Comparison of ENCODE assay signal across 15 cellular contexts in the genomic region with DNA sequence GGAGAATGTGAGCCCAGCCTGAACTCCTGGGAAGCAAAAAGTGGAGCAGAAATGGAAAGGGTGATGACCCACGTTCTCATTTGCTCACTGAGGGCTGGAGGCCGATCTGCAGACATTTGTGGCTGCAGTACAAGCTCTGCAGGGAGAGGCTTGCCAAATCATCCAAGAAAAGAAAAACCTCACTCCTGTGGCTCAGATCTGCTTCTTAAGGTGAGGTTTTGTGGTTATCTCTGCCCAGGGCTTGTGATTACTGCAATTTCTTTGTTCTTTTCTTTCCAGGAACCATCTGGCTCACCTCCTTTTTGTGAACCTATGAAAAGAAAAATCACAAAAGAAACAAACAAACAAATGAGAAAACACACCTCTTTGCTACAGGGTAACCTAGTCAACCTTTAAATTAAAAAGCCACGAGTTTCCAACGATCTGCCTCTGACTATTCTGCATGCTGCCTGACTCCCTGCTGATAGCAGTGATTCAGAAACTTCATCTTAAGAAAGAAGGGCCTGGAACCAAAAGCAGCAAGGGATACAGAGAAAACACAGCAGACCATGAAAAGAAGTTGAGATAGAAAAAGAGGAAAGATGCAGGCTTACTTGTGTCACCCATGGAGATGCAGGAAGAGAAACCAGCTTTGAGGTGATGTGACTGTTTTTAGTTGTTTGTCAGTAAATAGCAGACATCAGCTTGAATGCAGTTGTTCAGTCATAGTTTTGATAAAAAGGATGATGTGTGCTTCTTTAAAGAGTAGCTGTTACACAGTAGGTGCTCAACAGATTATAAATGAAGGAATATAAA.
DNase-seq lines count a peak whose midpoint lies in the region; ATAC-seq and TF ChIP-seq lines count a peak whose summit lies in the region.
"Had no signal": no experiment of that assay in that cellular context is flagged by ENCODE, and none has a peak within 500 bp of the region (broad histone marks: within the 10 kb centered on the region; RNA-seq: fewer than 3 reads in every experiment).

No MANE protein-coding gene starts in this region.

- no peaks in the 10 kb centered on the region for H3K9me3 Mint-ChIP-seq in activated CD8-positive, alpha-beta memory T cell treated with anti-CD3 and anti-CD28 coated beads, Interleukin-2, amount 10 ng/mL, durations not matched to agents 7 days and 5 days (ENCODE audit: low read depth)
- H3K9me3 Mint-ChIP-seq in stimulated activated effector memory CD8-positive, alpha-beta T cell treated with anti-CD3 and anti-CD28 coated beads, Interleukin-12 subunit alpha, Interleukin-12 subunit beta, amount 100 ng/mL, for 72 hours: peaks cover 4% of the 10 kb centered on the region
- no peaks in the 10 kb centered on the region for H3K9me3 Mint-ChIP-seq in T-helper 2 cell treated with Interferon-gamma antibody and Interleukin-4, amounts not matched to agents 5 μg/mL and 100 μg/mL, for 36 hours
- H3K9me3 Mint-ChIP-seq: activated CD4-positive, alpha-beta memory T cell treated with anti-CD3 and anti-CD28 coated beads for 36 hours had no signal

- no peaks in the 10 kb centered on the region for H3K36me3 Mint-ChIP-seq in activated CD8-positive, alpha-beta memory T cell treated with anti-CD3 and anti-CD28 coated beads, Interleukin-2, amount 10 ng/mL, durations not matched to agents 7 days and 5 days
- H3K36me3 Mint-ChIP-seq in stimulated activated effector memory CD8-positive, alpha-beta T cell treated with anti-CD3 and anti-CD28 coated beads, Interleukin-12 subunit alpha, Interleukin-12 subunit beta, amount 100 ng/mL, for 72 hours: no peaks in the 10 kb centered on the region
- H3K36me3 Mint-ChIP-seq in T-helper 2 cell treated with Interferon-gamma antibody and Interleukin-4, amounts not matched to agents 5 μg/mL and 100 μg/mL, for 36 hours (ENCODE audit: low read depth): no peaks in the 10 kb centered on the region
- H3K36me3 Mint-ChIP-seq: activated CD4-positive, alpha-beta memory T cell treated with anti-CD3 and anti-CD28 coated beads for 36 hours; mesothelial cell of epicardium had no signal

- peak; percentile 79 for ATAC-seq in activated CD8-positive, alpha-beta memory T cell treated with anti-CD3 and anti-CD28 coated beads, Interleukin-2, amount 10 ng/mL, durations not matched to agents 7 days and 5 days
- ATAC-seq in HG03103 (IDR thresholded peaks at IDR 0.05; ENCODE audit: low read depth, unreplicated experiment) (peak; percentile 59), SK-N-SH treated with all-trans-retinoic acid at 6 μM for 48 hours (no peak)
- peak; percentile 48 for ATAC-seq in stimulated activated effector memory CD8-positive, alpha-beta T cell treated with anti-CD3 and anti-CD28 coated beads, Interleukin-12 subunit alpha, Interleukin-12 subunit beta, amount 100 ng/mL, for 72 hours
- ATAC-seq: gastroesophageal sphincter had no signal

- H3K4me3 Mint-ChIP-seq in activated CD8-positive, alpha-beta memory T cell treated with anti-CD3 and anti-CD28 coated beads, Interleukin-2, amount 10 ng/mL, durations not matched to agents 7 days and 5 days: no peak overlapping the region
- no peak overlapping the region for H3K4me3 Mint-ChIP-seq in stimulated activated effector memory CD8-positive, alpha-beta T cell treated with anti-CD3 and anti-CD28 coated beads, Interleukin-12 subunit alpha, Interleukin-12 subunit beta, amount 100 ng/mL, for 72 hours
- H3K4me3 Mint-ChIP-seq in T-helper 2 cell treated with Interferon-gamma antibody and Interleukin-4, amounts not matched to agents 5 μg/mL and 100 μg/mL, for 36 hours: no peak overlapping the region
- H3K4me3 Mint-ChIP-seq: activated CD4-positive, alpha-beta memory T cell treated with anti-CD3 and anti-CD28 coated beads for 36 hours; mesothelial cell of epicardium had no signal

- H3K4me1 Mint-ChIP-seq in activated CD8-positive, alpha-beta memory T cell treated with anti-CD3 and anti-CD28 coated beads, Interleukin-2, amount 10 ng/mL, durations not matched to agents 7 days and 5 days: peaks cover 22% of the 10 kb centered on the region
- no peaks in the 10 kb centered on the region for H3K4me1 Mint-ChIP-seq in stimulated activated effector memory CD8-positive, alpha-beta T cell treated with anti-CD3 and anti-CD28 coated beads, Interleukin-12 subunit alpha, Interleukin-12 subunit beta, amount 100 ng/mL, for 72 hours
- H3K4me1 Mint-ChIP-seq in T-helper 2 cell treated with Interferon-gamma antibody and Interleukin-4, amounts not matched to agents 5 μg/mL and 100 μg/mL, for 36 hours (ENCODE audit: low read depth): peaks cover 9% of the 10 kb centered on the region
- H3K4me1 Mint-ChIP-seq: mesothelial cell of epicardium had no signal

- H3K27ac Mint-ChIP-seq in activated CD8-positive, alpha-beta memory T cell treated with anti-CD3 and anti-CD28 coated beads, Interleukin-2, amount 10 ng/mL, durations not matched to agents 7 days and 5 days: no peak overlapping the region
- H3K27ac Mint-ChIP-seq in stimulated activated effector memory CD8-positive, alpha-beta T cell treated with anti-CD3 and anti-CD28 coated beads, Interleukin-12 subunit alpha, Interleukin-12 subunit beta, amount 100 ng/mL, for 72 hours: no peak overlapping the region
- no peak overlapping the region for H3K27ac Mint-ChIP-seq in T-helper 2 cell treated with Interferon-gamma antibody and Interleukin-4, amounts not matched to agents 5 μg/mL and 100 μg/mL, for 36 hours
- H3K27ac Mint-ChIP-seq: activated CD4-positive, alpha-beta memory T cell treated with anti-CD3 and anti-CD28 coated beads for 36 hours; mesothelial cell of epicardium had no signal

- peak; percentile 47 for DNase-seq in activated CD8-positive, alpha-beta memory T cell treated with anti-CD3 and anti-CD28 coated beads, Interleukin-2, amount 10 ng/mL, durations not matched to agents 7 days and 5 days
- DNase-seq in activated CD8-positive, alpha-beta memory T cell treated with anti-CD3 and anti-CD28 coated beads, Interleukin-2, amount 50 U/mL, for 48 hours: no peak
- DNase-seq in astrocyte of the hippocampus (ENCODE audit: low read depth, low spot score) (peak; percentile 65), NCI-H748 treated with DMSO at 0.1 percent for 48 hours (lab: John Stamatoyannopoulos, UW) (no peak)
- DNase-seq in stimulated activated effector memory CD8-positive, alpha-beta T cell treated with anti-CD3 and anti-CD28 coated beads, Interleukin-12 subunit alpha, Interleukin-12 subunit beta, amount 100 ng/mL, for 72 hours (ENCODE audit: low spot score in 2 of 2): no peak
- DNase-seq in T-helper 2 cell treated with Interferon-gamma antibody and Interleukin-4, amounts not matched to agents 5 μg/mL and 100 μg/mL, for 36 hours (ENCODE audit: low spot score): no peak
- DNase-seq: activated CD4-positive, alpha-beta memory T cell treated with anti-CD3 and anti-CD28 coated beads for 36 hours; activated gamma-delta T cell treated with Interleukin-2 at 50 U/mL for 16 hours; NCI-H1417 treated with DMSO at 0.1 percent for 48 hours; ovary; T1000 had no signal

- H3K27me3 Mint-ChIP-seq in activated CD8-positive, alpha-beta memory T cell treated with anti-CD3 and anti-CD28 coated beads, Interleukin-2, amount 10 ng/mL, durations not matched to agents 7 days and 5 days: peaks cover 14% of the 10 kb centered on the region
- no peaks in the 10 kb centered on the region for H3K27me3 Mint-ChIP-seq in T-helper 2 cell treated with Interferon-gamma antibody and Interleukin-4, amounts not matched to agents 5 μg/mL and 100 μg/mL, for 36 hours (ENCODE audit: low read depth)

- CTCF ChIA-PET in activated CD8-positive, alpha-beta memory T cell treated with anti-CD3 and anti-CD28 coated beads, Interleukin-2, amount 10 ng/mL, durations not matched to agents 7 days and 5 days (lab: Charles Lee): no interaction called here

TF ChIP-seq in SK-N-SH treated with all-trans-retinoic acid at 6 μM for 48 hours, 23 proteins besides CTCF, POLR2A, EP300 and RAD21 (continues in another document):
- TF ChIP-seq ZNF565 (CRISPR knock-in tag; conservative IDR thresholded peaks at IDR 0.05; ENCODE audit: low read depth) (no peak), ARNTL (CRISPR knock-in tag; IDR thresholded peaks at IDR 0.05; ENCODE audit: borderline replicate concordance, low read depth) (no peak), CREB5 (CRISPR knock-in tag; IDR thresholded peaks at IDR 0.05; ENCODE audit: low read depth) (no peak), ZNF8 (CRISPR knock-in tag; IDR thresholded peaks at IDR 0.05) (no peak), GLIS3 (CRISPR knock-in tag; IDR thresholded peaks at IDR 0.05) (no peak), ZFP3 (CRISPR knock-in tag; IDR thresholded peaks at IDR 0.05) (no peak), SNAI2 (CRISPR knock-in tag; IDR thresholded peaks at IDR 0.05) (no peak), PPARA (CRISPR knock-in tag; IDR thresholded peaks at IDR 0.05; ENCODE audit: borderline replicate concordance) (no peak), BACH2 (CRISPR knock-in tag; IDR thresholded peaks at IDR 0.05; ENCODE audit: borderline replicate concordance) (no peak), ZFP30 (CRISPR knock-in tag; IDR thresholded peaks at IDR 0.05) (no peak), TCF4 (CRISPR knock-in tag; IDR thresholded peaks at IDR 0.05; ENCODE audit: borderline replicate concordance) (no peak), ISL1 (CRISPR knock-in tag; IDR thresholded peaks at IDR 0.05) (no peak), OSR1 (CRISPR knock-in tag; IDR thresholded peaks at IDR 0.05) (no peak)
- TF ChIP-seq, protein P1, sequence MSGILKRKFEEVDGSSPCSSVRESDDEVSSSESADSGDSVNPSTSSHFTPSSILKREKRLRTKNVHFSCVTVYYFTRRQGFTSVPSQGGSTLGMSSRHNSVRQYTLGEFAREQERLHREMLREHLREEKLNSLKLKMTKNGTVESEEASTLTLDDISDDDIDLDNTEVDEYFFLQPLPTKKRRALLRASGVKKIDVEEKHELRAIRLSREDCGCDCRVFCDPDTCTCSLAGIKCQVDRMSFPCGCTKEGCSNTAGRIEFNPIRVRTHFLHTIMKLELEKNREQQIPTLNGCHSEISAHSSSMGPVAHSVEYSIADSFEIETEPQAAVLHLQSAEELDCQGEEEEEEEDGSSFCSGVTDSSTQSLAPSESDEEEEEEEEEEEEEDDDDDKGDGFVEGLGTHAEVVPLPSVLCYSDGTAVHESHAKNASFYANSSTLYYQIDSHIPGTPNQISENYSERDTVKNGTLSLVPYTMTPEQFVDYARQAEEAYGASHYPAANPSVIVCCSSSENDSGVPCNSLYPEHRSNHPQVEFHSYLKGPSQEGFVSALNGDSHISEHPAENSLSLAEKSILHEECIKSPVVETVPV (CRISPR knock-in tag; IDR thresholded peaks at IDR 0.05): no peak

Comparison
In these comparisons a context has a peak if more than half of its experiments do, and no peak if none do; other contexts are left out.
1. DNase-seq: peak in activated CD8-positive, alpha-beta memory T cell treated with anti-CD3 and anti-CD28 coated beads, Interleukin-2, amount 10 ng/mL, durations not matched to agents 7 days and 5 days (single experiment) and astrocyte of the hippocampus (single experiment); none in activated CD8-positive, alpha-beta memory T cell treated with anti-CD3 and anti-CD28 coated beads, Interleukin-2, amount 50 U/mL, for 48 hours (single experiment), stimulated activated effector memory CD8-positive, alpha-beta T cell treated with anti-CD3 and anti-CD28 coated beads, Interleukin-12 subunit alpha, Interleukin-12 subunit beta, amount 100 ng/mL, for 72 hours (0 of 2), T-helper 2 cell treated with Interferon-gamma antibody and Interleukin-4, amounts not matched to agents 5 μg/mL and 100 μg/mL, for 36 hours (single experiment) and NCI-H748 treated with DMSO at 0.1 percent for 48 hours (single experiment).